ENCODE assay signal across 9 cellular contexts in the genomic region with DNA sequence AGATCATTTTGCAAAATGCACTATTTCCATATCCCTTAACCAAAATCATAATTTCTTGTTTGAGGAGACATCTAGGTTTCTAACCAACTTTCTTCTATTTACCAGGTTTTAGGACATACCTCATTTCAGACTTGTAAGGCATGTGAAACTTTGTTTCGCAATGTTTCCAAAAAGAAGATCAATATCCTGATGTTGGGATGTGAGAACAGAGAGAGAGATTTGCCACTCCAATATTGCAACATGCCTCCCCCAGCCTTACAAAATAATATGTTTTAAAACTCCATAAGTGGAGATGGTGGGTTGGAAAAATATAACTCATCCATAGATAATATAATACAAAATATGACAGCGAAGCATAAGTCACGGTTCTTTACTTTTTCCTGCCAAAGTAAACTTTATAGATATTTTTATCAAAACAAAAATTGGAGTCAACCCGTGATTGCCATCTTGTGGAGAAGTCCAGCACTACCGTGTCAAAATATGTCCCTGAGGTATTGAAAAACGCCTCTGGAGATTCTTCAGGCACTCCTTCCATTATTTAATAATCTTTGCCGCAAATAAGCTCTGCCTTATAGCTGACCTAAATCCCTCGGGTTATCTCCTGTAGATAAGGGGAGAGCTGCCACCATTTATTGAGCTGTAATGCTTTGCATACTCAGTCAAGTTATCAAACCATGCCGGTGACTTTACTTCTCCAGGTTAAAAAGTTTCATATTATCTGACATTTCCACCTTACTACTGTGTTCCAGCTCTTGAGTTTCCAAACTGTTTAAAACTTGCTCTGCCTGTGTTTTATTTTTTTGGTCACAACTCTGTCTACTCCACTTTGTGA.
DNase-seq lines count a peak whose midpoint lies in the region; ATAC-seq and TF ChIP-seq lines count a peak whose summit lies in the region.
"Had no signal": no experiment of that assay in that cellular context is flagged by ENCODE, and none has a peak within 500 bp of the region (broad histone marks: within the 10 kb centered on the region; RNA-seq: fewer than 3 reads in every experiment).

No MANE protein-coding gene starts in this region.

- H3K4me1 ChIP-seq in IMR-90 (ENCODE audit: control insufficient read depth, insufficient read depth, low read length) (no peaks in the 10 kb centered on the region), upper lobe of right lung (no peaks in the 10 kb centered on the region)

- H3K4ac ChIP-seq in IMR-90 (ENCODE audit: low read depth, low read length): no peak overlapping the region

- no peak overlapping the region for H4K8ac ChIP-seq in IMR-90 (ENCODE audit: low read depth in 2 of 2, low read length in 2 of 2)

- no peak; the same call in 1 of the 2 replicates for TF ChIP-seq RAD21 in IMR-90 (IDR thresholded peaks at IDR 0.05; ENCODE audit: low read length)

- no peaks in the 10 kb centered on the region for H4K20me1 ChIP-seq in IMR-90 (ENCODE audit: insufficient read depth, low read length)
- H4K20me1 ChIP-seq: BLaER1 had no signal

- intact Hi-C loops in IMR-90 (cut with micrococcal nuclease) (no loop called here), upper lobe of right lung (cut with DNase I) (no loop called here)

- H4K91ac ChIP-seq in IMR-90 (ENCODE audit: insufficient read depth, low read depth, low read length): no peak overlapping the region

- no peak overlapping the region for H3K4me3 ChIP-seq in IMR-90 (ENCODE audit: insufficient read depth, low read depth, low read length)
- no peak overlapping the region for H3K4me3 ChIP-seq in upper lobe of right lung
- H3K4me3 ChIP-seq: BLaER1 had no signal

- no peaks in the 10 kb centered on the region for H3K36me3 ChIP-seq in IMR-90 (ENCODE audit: control insufficient read depth, insufficient read depth, low read length)
- no peaks in the 10 kb centered on the region for H3K36me3 ChIP-seq in upper lobe of right lung
- H3K36me3 ChIP-seq: BLaER1 had no signal

- no peak overlapping the region for H3K9ac ChIP-seq in IMR-90 (ENCODE audit: low read depth, low read length)
- H3K9ac ChIP-seq: BLaER1 had no signal

- CTCF ChIA-PET in IMR-90 (lab: Yijun Ruan, JAX): no interaction called here

- DNase-seq in DMS 273 (lab: John Stamatoyannopoulos, UW; ENCODE audit: unreplicated experiment): peak; percentile 61
- no peak for DNase-seq in DMS 273 treated with DMSO at 0.1 percent for 48 hours (lab: John Stamatoyannopoulos, UW)
- DNase-seq in IMR-90: no peak
- peak; percentile 5 for DNase-seq in glomerular visceral epithelial cell (ENCODE audit: extremely low spot score)
- DNase-seq in upper lobe of right lung: no peak
- no peak for DNase-seq in occipital lobe (lab: John Stamatoyannopoulos, UW)

- H3K9me3 ChIP-seq in IMR-90 (ENCODE audit: control insufficient read depth, insufficient read depth, low read length): peaks cover 9% of the 10 kb centered on the region
- no peaks in the 10 kb centered on the region for H3K9me3 ChIP-seq in upper lobe of right lung
- H3K9me3 ChIP-seq: BLaER1 had no signal

- H2BK120ac ChIP-seq in IMR-90 (ENCODE audit: low read depth, low read length): no peak overlapping the region

- H2AK5ac ChIP-seq in IMR-90 (ENCODE audit: low read depth, low read length): no peak overlapping the region

- H3K27ac ChIP-seq in IMR-90 (ENCODE audit: insufficient read depth, low read length) (no peak overlapping the region), upper lobe of right lung (no peak overlapping the region)
- H3K27ac ChIP-seq: BLaER1 had no signal

- H3K23ac ChIP-seq in IMR-90 (ENCODE audit: low read depth, low read length): no peak overlapping the region

- H3K4me2 ChIP-seq in IMR-90 (ENCODE audit: low read depth, low read length): no peak overlapping the region
- H3K4me2 ChIP-seq: BLaER1 had no signal

- H3K79me1 ChIP-seq in IMR-90 (ENCODE audit: low read depth in 1 of 2, low read length in 2 of 2): no peaks in the 10 kb centered on the region

- no peak overlapping the region for H2BK15ac ChIP-seq in IMR-90 (ENCODE audit: low read depth, low read length)

- H3K9me1 ChIP-seq in IMR-90 (ENCODE audit: insufficient read depth, low read length): no peaks in the 10 kb centered on the region

- no peak overlapping the region for H2AK9ac ChIP-seq in IMR-90 (replicated peaks; ENCODE audit: low read depth, low read length, poor library complexity)

- no peak overlapping the region for H3K18ac ChIP-seq in IMR-90 (ENCODE audit: low read depth, low read length)

- no peak overlapping the region for H2BK20ac ChIP-seq in IMR-90 (ENCODE audit: low read depth, low read length)

- H3K14ac ChIP-seq in IMR-90 (replicated peaks; ENCODE audit: low read depth, low read length): no peak overlapping the region

- no CpG with 5 or more reads among the region's 9 CpGs for WGBS in IMR-90 (ENCODE audit: extremely low coverage in 2 of 2, insufficient read length in 1 of 2), 2 experiments

- no peak overlapping the region for H2BK5ac ChIP-seq in IMR-90 (ENCODE audit: low read depth, low read length, poor library complexity, severe bottlenecking)

- no peak overlapping the region for H4K5ac ChIP-seq in IMR-90 (ENCODE audit: low read depth, low read length)

- no peaks in the 10 kb centered on the region for H3K27me3 ChIP-seq in IMR-90 (ENCODE audit: control insufficient read depth, insufficient read depth, low read length)
- H3K27me3 ChIP-seq in upper lobe of right lung: no peaks in the 10 kb centered on the region
- H3K27me3 ChIP-seq: BLaER1 had no signal

- H3K56ac ChIP-seq in IMR-90 (ENCODE audit: extremely low read depth, insufficient read depth, low read length): no peak overlapping the region

- POLR2A ChIA-PET in IMR-90 (lab: Charles Lee; ENCODE audit: unreplicated experiment): no interaction called here

- no TSS peak for BruUV-seq in IMR-90 (replicated peaks; lab: Mats Ljungman, UMichigan)

- no peak for TF ChIP-seq POLR2A in IMR-90 (IDR thresholded peaks at IDR 0.05; ENCODE audit: low read depth, low read length)

- dilution Hi-C loops in IMR-90 (cut with HindIII; ENCODE audit: low sequenced_read_pairs, unreplicated experiment): no loop called here

- in situ Hi-C loops in IMR-90 (cut with MboI; ENCODE audit: low sequenced_read_pairs): no loop called here

- peak; percentile 42 for TF ChIP-seq CTCF in IMR-90 (conservative IDR thresholded peaks at IDR 0.05; ENCODE audit: low read depth, low read length)
- TF ChIP-seq CTCF in upper lobe of right lung (IDR thresholded peaks at IDR 0.05): peak; percentile 63

- ATAC-seq in IMR-90 (ENCODE audit: low read depth) (no peak), SK-N-SH treated with all-trans-retinoic acid at 6 μM for 48 hours (0 out of 3 replicates have a peak, but pooled peaks have one; percentile 34), upper lobe of right lung (no peak), HG03095 (IDR thresholded peaks at IDR 0.05; ENCODE audit: unreplicated experiment) (no peak)

- no peak overlapping the region for H2AFZ ChIP-seq in IMR-90 (replicated peaks; ENCODE audit: low read length, poor library complexity)

TF ChIP-seq in IMR-90, 13 proteins besides CTCF, POLR2A, EP300 and RAD21:
- TF ChIP-seq SMC3 (IDR thresholded peaks at IDR 0.05; ENCODE audit: low read depth, low read length) (0 out of 2 replicates have a peak, but pooled peaks have one; percentile 15), MAFK (IDR thresholded peaks at IDR 0.05; ENCODE audit: low read depth, low read length) (no peak), CEBPB (IDR thresholded peaks at IDR 0.05; ENCODE audit: low read depth, low read length) (peak; percentile 65)
- TF ChIP-seq, protein P1, sequence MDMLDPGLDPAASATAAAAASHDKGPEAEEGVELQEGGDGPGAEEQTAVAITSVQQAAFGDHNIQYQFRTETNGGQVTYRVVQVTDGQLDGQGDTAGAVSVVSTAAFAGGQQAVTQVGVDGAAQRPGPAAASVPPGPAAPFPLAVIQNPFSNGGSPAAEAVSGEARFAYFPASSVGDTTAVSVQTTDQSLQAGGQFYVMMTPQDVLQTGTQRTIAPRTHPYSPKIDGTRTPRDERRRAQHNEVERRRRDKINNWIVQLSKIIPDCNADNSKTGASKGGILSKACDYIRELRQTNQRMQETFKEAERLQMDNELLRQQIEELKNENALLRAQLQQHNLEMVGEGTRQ (IDR thresholded peaks at IDR 0.05; ENCODE audit: low read depth, low read length): no peak

TF ChIP-seq in SK-N-SH treated with all-trans-retinoic acid at 6 μM for 48 hours, 23 proteins besides CTCF, POLR2A, EP300 and RAD21:
- TF ChIP-seq TCF4 (CRISPR knock-in tag; IDR thresholded peaks at IDR 0.05; ENCODE audit: borderline replicate concordance) (0 out of 2 replicates have a peak, but pooled peaks have one; percentile 11), ISL1 (CRISPR knock-in tag; IDR thresholded peaks at IDR 0.05) (peak; percentile 45; the same call in 1 of the 2 replicates), SNAI2 (CRISPR knock-in tag; IDR thresholded peaks at IDR 0.05) (no peak)

Comparison
In these comparisons a context has a peak if more than half of its experiments do, and no peak if none do; other contexts are left out.
1. DNase-seq: peak in DMS 273 (single experiment) and glomerular visceral epithelial cell (single experiment); none in DMS 273 treated with DMSO at 0.1 percent for 48 hours (single experiment), IMR-90 (single experiment), upper lobe of right lung (single experiment) and occipital lobe (single experiment).